In genomic region chr2:52532956-52533355, GRCh38 we compare ENCODE assay signal across 21 cellular contexts.
"Had no signal": no experiment of that assay in that cellular context is flagged by ENCODE, and none has a peak within 500 bp of the region (broad histone marks: within the 10 kb centered on the region; RNA-seq: fewer than 3 reads in every experiment).

No MANE protein-coding gene starts in this region.

- ATAC-seq: Panc1, PC-3, SK-N-SH treated with all-trans-retinoic acid at 6 μM for 48 hours had no signal

- DNase-seq: KBM-7, NCI-H1092, NCI-H1105 treated with DMSO at 0.1 percent for 48 hours, NCI-H1417 treated with DMSO at 0.1 percent for 48 hours, NCI-H146, NCI-H1694 treated with DMSO at 0.1 percent for 48 hours, NCI-H1930, NCI-H2081, NCI-H2107, NCI-H226, NCI-H446, NCI-H510A, NCI-H524 treated with DMSO at 0.1 percent for 48 hours, NCI-H69, NCI-H774, PC-3, SHP77 had no signal

- H3K27ac ChIP-seq: HL-60, RWPE1 had no signal
